ENCODE assay signal across 18 cellular contexts in genomic region chr6:47033029-47033796, GRCh38. TPM values are rescaled to one million over a fixed set of nuclear protein-coding genes. Genes with fewer than 3 reads are reported as not detected.
DNase-seq lines count a peak whose midpoint lies in the region; ATAC-seq and TF ChIP-seq lines count a peak whose summit lies in the region.
"Had no signal": no experiment of that assay in that cellular context is flagged by ENCODE, and none has a peak within 500 bp of the region (broad histone marks: within the 10 kb centered on the region; RNA-seq: fewer than 3 reads in every experiment).

No MANE protein-coding gene starts in this region.

- ATAC-seq in heart right ventricle = peak in 5 of 8 donors; percentile 14 to 75 (median 44)
- ATAC-seq in RWPE2 (ENCODE audit: low read depth) = no peak

- H3K9me3 Mint-ChIP-seq in mesothelial cell of epicardium = no peaks in the 10 kb centered on the region

- H3K4me1 ChIP-seq in heart right ventricle = peaks cover 3 to 30% (median 20%) of the 10 kb centered on the region in 9 donors
- H3K4me1 ChIP-seq in right atrium auricular region = peaks cover 0 to 24% of the 10 kb centered on the region in 2 donors
- peaks cover 20% of the 10 kb centered on the region for H3K4me1 ChIP-seq in RWPE2 (ENCODE audit: insufficient read depth, poor library complexity, severe bottlenecking)
- peaks cover 34 to 55% of the 10 kb centered on the region in 2 donors for H3K4me1 ChIP-seq in thyroid gland

- no peak for DNase-seq in heart right ventricle
- no peak for DNase-seq in right atrium auricular region (ENCODE audit: low spot score)
- DNase-seq in RWPE2 (ENCODE audit: low spot score) = no peak
- DNase-seq in mesothelial cell of epicardium (ENCODE audit: low spot score in 2 of 2, unreplicated experiment in 2 of 2) = no peak
- no peak for DNase-seq in thyroid gland
- DNase-seq in ureter (ENCODE audit: low spot score) = no peak
- DNase-seq in effector CD4-positive, alpha-beta T cell = no peak
- DNase-seq: DMS153, H7, IMR-90, Karpas-422, NCI-H1105, NCI-H1694, NCI-H446 treated with DMSO at 0.1 percent for 48 hours, NCI-H748 treated with DMSO at 0.1 percent for 48 hours had no signal

- no peak for TF ChIP-seq CTCF in heart right ventricle (IDR thresholded peaks at IDR 0.05)
- no peak for TF ChIP-seq CTCF in right atrium auricular region (IDR thresholded peaks at IDR 0.05)
- no peak for TF ChIP-seq CTCF in RWPE2 (IDR thresholded peaks at IDR 0.05; ENCODE audit: poor library complexity, severe bottlenecking)
- TF ChIP-seq CTCF in mesothelial cell of epicardium (IDR thresholded peaks at IDR 0.05; ENCODE audit: unreplicated experiment) = no peak
- TF ChIP-seq CTCF in thyroid gland (IDR thresholded peaks at IDR 0.05) = no peak

- H3K4me1 Mint-ChIP-seq in mesothelial cell of epicardium = peaks cover 43% of the 10 kb centered on the region

- H3K27me3 ChIP-seq in heart right ventricle (peaks cover 0 to 16% (median 4%) of the 10 kb centered on the region in 7 donors), right atrium auricular region (no peaks in the 10 kb centered on the region), RWPE2 (ENCODE audit: insufficient read depth, poor library complexity, severe bottlenecking) (no peaks in the 10 kb centered on the region), thyroid gland (no peaks in the 10 kb centered on the region)

- H3K9me3 ChIP-seq in heart right ventricle (no peaks in the 10 kb centered on the region), right atrium auricular region (no peaks in the 10 kb centered on the region), RWPE2 (ENCODE audit: severe bottlenecking) (no peaks in the 10 kb centered on the region), thyroid gland (no peaks in the 10 kb centered on the region)

- 52 to 63% methylated on average over 10 of the region's 10 CpGs for WGBS in heart right ventricle, 2 donors
- WGBS in thyroid gland, 2 donors = 73 to 83% methylated on average over 10 of the region's 10 CpGs

- no peaks in the 10 kb centered on the region for H3K36me3 ChIP-seq in heart right ventricle
- no peaks in the 10 kb centered on the region for H3K36me3 ChIP-seq in right atrium auricular region
- H3K36me3 ChIP-seq in RWPE2 (ENCODE audit: low read depth) = no peaks in the 10 kb centered on the region
- no peaks in the 10 kb centered on the region for H3K36me3 ChIP-seq in thyroid gland

- no peaks in the 10 kb centered on the region for H3K27me3 Mint-ChIP-seq in mesothelial cell of epicardium (ENCODE audit: low read depth)

- no peaks in the 10 kb centered on the region for H3K36me3 Mint-ChIP-seq in mesothelial cell of epicardium

- intact Hi-C loops in heart right ventricle (cut with DNase I) (no loop called here), thyroid gland (cut with DNase I) (no loop called here)

- peak overlapping the region; percentile 28 for H3K27ac Mint-ChIP-seq in mesothelial cell of epicardium

- peak overlapping the region in 4 of 10 donors; percentile 14 to 62 (median 32) for H3K27ac ChIP-seq in heart right ventricle
- H3K27ac ChIP-seq in right atrium auricular region = no peak overlapping the region
- H3K27ac ChIP-seq in RWPE2 (ENCODE audit: poor library complexity, severe bottlenecking) = peak overlapping the region; percentile 85
- peak overlapping the region in 2 of 3 donors; percentile 11 to 76 for H3K27ac ChIP-seq in thyroid gland
- H3K27ac ChIP-seq: C4-2B, SK-N-MC had no signal

- TF ChIP-seq POLR2A in thyroid gland (IDR thresholded peaks at IDR 0.05) = no peak

- H3K4me3 ChIP-seq in heart right ventricle (no peak overlapping the region), right atrium auricular region (no peak overlapping the region), RWPE2 (ENCODE audit: severe bottlenecking) (no peak overlapping the region), thyroid gland (replicated peaks in 1 of 3) (no peak overlapping the region)
- H3K4me3 ChIP-seq: SK-N-MC had no signal

- no peak overlapping the region for H3K4me3 Mint-ChIP-seq in mesothelial cell of epicardium

RNA-seq across cellular contexts. Expression of gene ADGRF1, which starts 8.9 kb away (rescaled TPM):
- total RNA-seq in heart right ventricle (not detected), right atrium auricular region (not detected), mesothelial cell of epicardium (1.4 to 2.2 TPM (median 1.6 TPM) in 3 replicates), thyroid gland (10 to 100 TPM; 15.1 to 36.2 (median 19.3) TPM), ureter (70.0 TPM)
- polyA plus RNA-seq in heart right ventricle = not detected
- total RNA-seq: H7, HT1080, IMR-90 had no signal
- polyA plus RNA-seq: IMR-90 had no signal

Comparison
In these comparisons a context has a peak if more than half of its experiments do, and no peak if none do; other contexts are left out.
1. H3K27ac ChIP-seq: peak in RWPE2 (single experiment) and thyroid gland (2 of 3); none in right atrium auricular region (0 of 2).